ENCODE assay signal across 1 cellular context in genomic region chr7:22667187-22667561, GRCh38.
A peak's percentile ranks its signal among the peaks of the same experiment; 100 is the strongest.
TF ChIP-seq lines count a peak whose summit lies in the region.

No MANE protein-coding gene starts in this region.

TF ChIP-seq in K562, 482 proteins besides CTCF, POLR2A, EP300 and RAD21 (continued from another document and continues in another):
- TF ChIP-seq ZHX1 (conservative IDR thresholded peaks at IDR 0.05; ENCODE audit: low read length) = no peak
- peak; percentile 91 for TF ChIP-seq SMAD4 (CRISPR knock-in tag; conservative IDR thresholded peaks at IDR 0.05)
- no peak for TF ChIP-seq GATAD2B (IDR thresholded peaks at IDR 0.05; ENCODE audit: borderline replicate concordance)
- TF ChIP-seq BRF1 (IDR thresholded peaks at IDR 0.05; ENCODE audit: borderline replicate concordance, extremely low read depth, insufficient read length) = no peak
- TF ChIP-seq MECOM (CRISPR knock-in tag; IDR thresholded peaks at IDR 0.05) = peak; percentile 74
- no peak for TF ChIP-seq PHB2 (IDR thresholded peaks at IDR 0.05; ENCODE audit: low read depth)
- no peak for TF ChIP-seq ZNF347 (CRISPR knock-in tag; IDR thresholded peaks at IDR 0.05; ENCODE audit: low read depth)
- TF ChIP-seq ZNF239 (CRISPR knock-in tag; IDR thresholded peaks at IDR 0.05) = 0 out of 2 replicates have a peak, but pooled peaks have one; percentile 11
- 0 out of 2 replicates have a peak, but pooled peaks have one; percentile 33 for TF ChIP-seq ZNF780A (CRISPR knock-in tag; IDR thresholded peaks at IDR 0.05)
- TF ChIP-seq NCOA1 (IDR thresholded peaks at IDR 0.05; ENCODE audit: low read depth) = no peak
- no peak for TF ChIP-seq ZNF740 (CRISPR knock-in tag; IDR thresholded peaks at IDR 0.05)
- peak in 1 of 2 experiments; percentile 51; a peak in 1 of 4 replicates for TF ChIP-seq ZNF740 (tag; IDR thresholded peaks at IDR 0.05)
- no peak for TF ChIP-seq POLR3A (IDR thresholded peaks at IDR 0.05; ENCODE audit: borderline replicate concordance, extremely low read depth, insufficient read depth, insufficient read length)
- TF ChIP-seq ZNF395 (CRISPR knock-in tag; IDR thresholded peaks at IDR 0.05) = peak; percentile 30; the same call in 1 of the 2 replicates
- 0 out of 2 replicates have a peak, but pooled peaks have one; percentile 19 for TF ChIP-seq TCFL5 (CRISPR knock-in tag; conservative IDR thresholded peaks at IDR 0.05)
- no peak for TF ChIP-seq ZNF639 (CRISPR knock-in tag; conservative IDR thresholded peaks at IDR 0.05 in 1 of 2, IDR thresholded peaks at IDR 0.05 in 1 of 2)
- no peak for TF ChIP-seq STAT6 (CRISPR knock-in tag; IDR thresholded peaks at IDR 0.05)
- TF ChIP-seq CREB5 (CRISPR knock-in tag; IDR thresholded peaks at IDR 0.05) = no peak
- TF ChIP-seq PREB (CRISPR knock-in tag; IDR thresholded peaks at IDR 0.05) = no peak
- TF ChIP-seq PTRF (tag; IDR thresholded peaks at IDR 0.05) = peak; percentile 67
- no peak for TF ChIP-seq NELFE (IDR thresholded peaks at IDR 0.05; ENCODE audit: insufficient read depth, insufficient read length)
- no peak for TF ChIP-seq HNRNPLL (IDR thresholded peaks at IDR 0.05; ENCODE audit: low read depth, low read length, poor library complexity, severe bottlenecking)
- no peak for TF ChIP-seq ZNF707 (CRISPR knock-in tag; conservative IDR thresholded peaks at IDR 0.05)
- TF ChIP-seq CCNT2 (IDR thresholded peaks at IDR 0.05; ENCODE audit: borderline replicate concordance, extremely low read depth, insufficient read length, low read depth, low read length) = peak; percentile 0
- TF ChIP-seq DDX20 (tag; IDR thresholded peaks at IDR 0.05; ENCODE audit: low read depth) = peak; percentile 49; the same call in 1 of the 2 replicates
- no peak for TF ChIP-seq CAMTA2 (CRISPR knock-in tag; conservative IDR thresholded peaks at IDR 0.05)
- TF ChIP-seq SAP30 (IDR thresholded peaks at IDR 0.05; ENCODE audit: borderline replicate concordance, insufficient read depth, low read depth, low read length, poor library complexity, severe bottlenecking) = no peak
- no peak for TF ChIP-seq NCOA6 (IDR thresholded peaks at IDR 0.05)
- no peak for TF ChIP-seq NFIX (CRISPR knock-in tag; IDR thresholded peaks at IDR 0.05; ENCODE audit: low read depth)
- TF ChIP-seq ATF3 (IDR thresholded peaks at IDR 0.05) = no peak
- no peak for TF ChIP-seq ATF3 (CRISPR knock-in tag; conservative IDR thresholded peaks at IDR 0.05)
- no peak for TF ChIP-seq ELK3 (CRISPR knock-in tag; IDR thresholded peaks at IDR 0.05)
- peak; percentile 88; the same call in 1 of the 2 replicates for TF ChIP-seq ZNF175 (CRISPR knock-in tag; IDR thresholded peaks at IDR 0.05; ENCODE audit: low read depth)
- no peak for TF ChIP-seq ZNF449 (CRISPR knock-in tag; IDR thresholded peaks at IDR 0.05)
- TF ChIP-seq ZNF668 (CRISPR knock-in tag; IDR thresholded peaks at IDR 0.05) = peak; percentile 81; the same call in 1 of the 2 replicates
- 0 out of 2 replicates have a peak, but pooled peaks have one; percentile 44 for TF ChIP-seq ZKSCAN8 (CRISPR knock-in tag; IDR thresholded peaks at IDR 0.05)
- TF ChIP-seq JUN (IDR thresholded peaks at IDR 0.05; ENCODE audit: borderline replicate concordance, low read depth, low read length) = no peak
- no peak for TF ChIP-seq JUN (CRISPR knock-in tag; IDR thresholded peaks at IDR 0.05; ENCODE audit: borderline replicate concordance)
- TF ChIP-seq ZNF512 (tag; IDR thresholded peaks at IDR 0.05) = no peak
- no peak for TF ChIP-seq YBX1 (IDR thresholded peaks at IDR 0.05)
- TF ChIP-seq TARDBP (IDR thresholded peaks at IDR 0.05) = no peak
- peak; percentile 45; the same call in 1 of the 2 replicates for TF ChIP-seq ID3 (CRISPR knock-in tag; IDR thresholded peaks at IDR 0.05)
- no peak for TF ChIP-seq ID3 (tag; IDR thresholded peaks at IDR 0.05)
- no peak for TF ChIP-seq RBBP5 (IDR thresholded peaks at IDR 0.05; ENCODE audit: borderline replicate concordance, insufficient read depth, low read length, poor library complexity, severe bottlenecking)
- TF ChIP-seq RHOXF2B (CRISPR knock-in tag; conservative IDR thresholded peaks at IDR 0.05) = 0 out of 2 replicates have a peak, but pooled peaks have one; percentile 66
- TF ChIP-seq ZNF431 (CRISPR knock-in tag; IDR thresholded peaks at IDR 0.05) = 0 out of 2 replicates have a peak, but pooled peaks have one; percentile 51
